ENCODE assay signal across 9 cellular contexts in the genomic region with DNA sequence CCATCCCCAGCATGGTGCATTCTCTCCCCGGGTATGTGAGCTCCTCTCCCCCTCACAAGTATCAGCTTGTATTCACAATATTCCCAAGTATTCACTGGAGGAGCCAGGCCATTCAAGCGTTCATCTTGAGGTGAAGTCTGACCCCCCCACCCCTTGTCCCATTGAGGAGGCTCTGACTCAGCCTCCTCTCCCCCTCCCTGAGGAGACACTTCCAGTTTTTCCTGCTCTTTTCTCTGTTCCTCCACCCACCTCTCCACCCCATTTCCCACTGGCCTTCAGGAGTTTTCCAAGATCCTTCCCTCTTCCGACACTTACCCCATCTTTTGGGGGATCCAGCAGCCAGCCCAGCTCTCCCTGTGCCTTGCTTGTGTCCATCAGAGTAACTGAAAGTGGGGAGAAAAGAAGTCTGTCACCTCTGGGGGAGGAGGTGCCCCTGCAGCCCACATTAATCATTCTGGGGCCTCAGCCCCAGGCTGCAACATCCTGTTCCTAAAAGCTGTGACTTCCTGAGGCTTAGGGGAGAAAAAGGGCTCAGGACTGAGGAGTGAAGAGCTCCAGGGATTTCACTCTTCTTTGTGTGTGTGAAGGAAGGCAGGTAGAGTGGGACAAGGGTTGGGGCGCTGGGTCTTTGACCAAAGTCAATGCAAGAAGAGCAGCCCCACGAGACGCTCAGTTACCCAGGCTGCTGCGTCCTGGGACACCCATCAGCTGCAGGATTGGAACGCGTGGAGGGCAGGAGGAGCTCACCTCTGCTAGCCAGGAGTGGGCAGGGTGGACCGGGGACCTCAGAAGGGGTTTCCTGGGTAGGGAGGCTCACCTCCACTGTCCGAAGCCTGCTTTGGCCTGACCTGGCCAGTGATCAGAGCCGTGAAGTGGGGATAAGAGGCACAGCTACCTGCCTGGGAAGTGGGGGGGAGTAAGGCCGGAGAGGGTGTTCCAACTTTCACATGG. TPM values are rescaled to one million over a fixed set of nuclear protein-coding genes. Genes with fewer than 3 reads are reported as not detected.
DNase-seq lines count a peak whose midpoint lies in the region; ATAC-seq and TF ChIP-seq lines count a peak whose summit lies in the region.
"Had no signal": no experiment of that assay in that cellular context is flagged by ENCODE, and none has a peak within 500 bp of the region (broad histone marks: within the 10 kb centered on the region; RNA-seq: fewer than 3 reads in every experiment).

No MANE protein-coding gene starts in this region.

- ATAC-seq in activated T-helper 17 cell treated with anti-CD3 and anti-CD28 coated beads, Interleukin-2, amount 50 U/mL, for 72 hours (replicated peaks) = peak; percentile 57
- ATAC-seq in HG03097 (IDR thresholded peaks at IDR 0.05; ENCODE audit: low FRiP score, unreplicated experiment) = no peak

- no peaks in the 10 kb centered on the region for H3K27me3 Mint-ChIP-seq in activated T-helper 17 cell treated with anti-CD3 and anti-CD28 coated beads, Interleukin-2, amount 50 U/mL, for 72 hours
- H3K27me3 Mint-ChIP-seq in type B pancreatic cell = peaks cover 7% of the 10 kb centered on the region

- peaks cover 41% of the 10 kb centered on the region for H3K4me1 Mint-ChIP-seq in activated T-helper 17 cell treated with anti-CD3 and anti-CD28 coated beads, Interleukin-2, amount 50 U/mL, for 72 hours
- peaks cover 27% of the 10 kb centered on the region for H3K4me1 Mint-ChIP-seq in type B pancreatic cell (ENCODE audit: unreplicated experiment)

- peak; percentile 59 for DNase-seq in activated T-cell treated with anti-CD3 and anti-CD28 coated beads, Interleukin-2, amount 50 U/mL, for 1 hour
- DNase-seq in activated T-cell treated with anti-CD3 and anti-CD28 coated beads for 4 hours (no peak), left kidney (ENCODE audit: low read depth, low spot score) (peak; percentile 36), type B pancreatic cell (ENCODE audit: extremely low spot score, unreplicated experiment) (no peak), NCI-H2171 (lab: John Stamatoyannopoulos, UW) (no peak), NCI-H526 treated with DMSO at 0.1 percent for 48 hours (lab: John Stamatoyannopoulos, UW) (no peak)

- TF ChIP-seq CTCF in type B pancreatic cell (conservative IDR thresholded peaks at IDR 0.05) = no peak

- H3K27ac Mint-ChIP-seq in activated T-helper 17 cell treated with anti-CD3 and anti-CD28 coated beads, Interleukin-2, amount 50 U/mL, for 72 hours = peak overlapping the region; percentile 89
- H3K27ac Mint-ChIP-seq in type B pancreatic cell = peak overlapping the region; percentile 66

- no peaks in the 10 kb centered on the region for H3K36me3 Mint-ChIP-seq in activated T-helper 17 cell treated with anti-CD3 and anti-CD28 coated beads, Interleukin-2, amount 50 U/mL, for 72 hours (ENCODE audit: low read depth)
- H3K36me3 Mint-ChIP-seq in type B pancreatic cell = no peaks in the 10 kb centered on the region

- H3K4me3 Mint-ChIP-seq in activated T-helper 17 cell treated with anti-CD3 and anti-CD28 coated beads, Interleukin-2, amount 50 U/mL, for 72 hours = peak overlapping the region; percentile 87
- peak overlapping the region; percentile 90 for H3K4me3 Mint-ChIP-seq in type B pancreatic cell

- H3K9me3 Mint-ChIP-seq in activated T-helper 17 cell treated with anti-CD3 and anti-CD28 coated beads, Interleukin-2, amount 50 U/mL, for 72 hours = no peaks in the 10 kb centered on the region
- no peaks in the 10 kb centered on the region for H3K9me3 Mint-ChIP-seq in type B pancreatic cell

RNA-seq across cellular contexts. Expression of gene EPHA1, which starts 1.1 kb away (rescaled TPM):
- total RNA-seq in activated T-helper 17 cell treated with anti-CD3 and anti-CD28 coated beads, Interleukin-2, amount 50 U/mL, for 72 hours = 1 to 10 TPM in 1 of 2 donors, under 1 TPM in 1; 0.65 to 1.8 TPM
- 18.0 and 40.1 TPM in 2 replicates for total RNA-seq in type B pancreatic cell (ENCODE audit: low replicate concordance)
- total RNA-seq: fibroblast of villous mesenchyme had no signal

RNA-seq across cellular contexts. Expression of gene ZYX, which starts 26.4 kb away (rescaled TPM):
- 100 to 1,000 TPM; 116 to 146 TPM for total RNA-seq in activated T-helper 17 cell treated with anti-CD3 and anti-CD28 coated beads, Interleukin-2, amount 50 U/mL, for 72 hours
- 73.2 and 107 TPM in 2 replicates for total RNA-seq in type B pancreatic cell (ENCODE audit: low replicate concordance)

RNA-seq across cellular contexts. Expression of gene TAS2R60, which starts 35.7 kb away (rescaled TPM):
- total RNA-seq in activated T-helper 17 cell treated with anti-CD3 and anti-CD28 coated beads, Interleukin-2, amount 50 U/mL, for 72 hours = not detected
- not detected in 2 replicates for total RNA-seq in type B pancreatic cell (ENCODE audit: low replicate concordance)
- total RNA-seq: fibroblast of villous mesenchyme had no signal

RNA-seq across cellular contexts. Expression of gene FAM131B, which starts 45.1 kb away (rescaled TPM):
- 1 to 10 TPM in 1 of 2 donors, under 1 TPM in 1; 0.85 to 1.1 TPM for total RNA-seq in activated T-helper 17 cell treated with anti-CD3 and anti-CD28 coated beads, Interleukin-2, amount 50 U/mL, for 72 hours
- total RNA-seq in type B pancreatic cell (ENCODE audit: low replicate concordance) = 2.1 and 6.5 TPM in 2 replicates

Comparison
In these comparisons a context has a peak if more than half of its experiments do, and no peak if none do; other contexts are left out.
1. DNase-seq: peak in activated T-cell treated with anti-CD3 and anti-CD28 coated beads, Interleukin-2, amount 50 U/mL, for 1 hour (single experiment) and left kidney (single experiment); none in activated T-cell treated with anti-CD3 and anti-CD28 coated beads for 4 hours (single experiment), type B pancreatic cell (single experiment), NCI-H2171 (single experiment) and NCI-H526 treated with DMSO at 0.1 percent for 48 hours (single experiment).